32 cellular contexts compared by ENCODE assay signal in the genomic region with DNA sequence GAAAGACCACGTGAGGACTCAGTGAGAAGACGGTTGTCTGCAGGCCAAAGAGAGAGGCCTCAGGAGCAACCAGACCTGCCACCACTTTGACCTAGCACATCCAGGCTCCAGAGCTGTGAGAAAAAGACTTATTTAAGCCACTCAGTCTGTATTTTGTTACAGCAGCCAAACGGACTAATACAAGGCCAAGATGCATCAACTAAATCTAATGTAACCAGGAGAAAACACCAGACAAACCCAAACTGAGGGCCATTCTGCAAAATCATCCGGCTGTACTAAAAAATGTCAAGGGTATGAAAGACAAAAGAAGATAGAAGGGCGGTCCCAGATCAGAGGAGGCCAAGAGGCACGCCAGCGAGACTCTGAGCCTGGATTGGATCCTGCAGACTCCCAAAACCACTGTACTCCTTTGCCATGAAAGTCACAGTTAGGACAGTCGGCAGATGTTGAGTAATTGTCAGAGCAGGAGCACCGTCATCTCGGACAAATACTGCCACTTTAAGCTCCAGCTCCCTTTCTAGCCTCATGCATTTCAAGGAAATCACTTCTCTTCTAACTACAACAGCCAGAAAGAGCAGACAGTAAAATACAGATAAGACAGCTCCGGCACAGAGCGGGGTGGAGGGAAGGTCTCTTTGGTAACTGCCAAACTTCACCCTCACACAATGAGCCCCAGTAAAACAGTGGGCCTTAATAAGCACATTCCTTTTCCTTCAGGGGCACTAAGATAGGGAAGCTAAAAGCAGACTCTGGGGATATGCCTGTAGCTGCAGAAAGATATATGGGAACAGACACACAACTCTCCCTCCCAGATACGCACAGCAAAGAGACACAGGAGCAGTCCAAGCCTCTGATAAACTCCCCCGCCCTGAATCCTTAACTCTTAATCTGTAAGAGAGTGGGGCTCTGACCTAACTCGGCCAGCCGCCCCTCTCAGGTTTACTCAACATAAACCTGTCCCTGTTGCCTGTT. TPM values are rescaled to one million over a fixed set of nuclear protein-coding genes. Genes with fewer than 3 reads are reported as not detected.
DNase-seq lines count a peak whose midpoint lies in the region; ATAC-seq, FAIRE-seq and TF ChIP-seq lines count a peak whose summit lies in the region.
"Had no signal": no experiment of that assay in that cellular context is flagged by ENCODE, and none has a peak within 500 bp of the region (broad histone marks: within the 10 kb centered on the region; RNA-seq: fewer than 3 reads in every experiment).

No MANE protein-coding gene starts in this region.

- peak overlapping the region; percentile 35; the same call in 1 of the 2 replicates for H2AFZ ChIP-seq in K562 (ENCODE audit: low read depth, low read length)

- H3K36me3 ChIP-seq in K562 (ENCODE audit: control insufficient read depth, insufficient read depth, low read length) (no peaks in the 10 kb centered on the region), esophagus squamous epithelium (no peaks in the 10 kb centered on the region)
- H3K36me3 ChIP-seq: esophagus muscularis mucosa, upper lobe of left lung had no signal

- 0 out of 2 replicates have a peak overlapping the region, but pooled peaks have one; percentile 1 for H3K4me3 ChIP-seq in K562
- no peak overlapping the region for H3K4me3 ChIP-seq in esophagus squamous epithelium
- H3K4me3 ChIP-seq: esophagus muscularis mucosa, upper lobe of left lung had no signal

- H3K4me1 ChIP-seq in K562 (replicated peaks in 1 of 2; ENCODE audit: control insufficient read depth in 2 of 2, insufficient read depth in 2 of 2, low read length in 2 of 2): peaks cover 26 to 29% of the 10 kb centered on the region in 2 experiments
- no peaks in the 10 kb centered on the region for H3K4me1 ChIP-seq in esophagus squamous epithelium
- H3K4me1 ChIP-seq: esophagus muscularis mucosa, upper lobe of left lung had no signal

- no peaks in the 10 kb centered on the region for H3K27me3 ChIP-seq in K562 (ENCODE audit: control insufficient read depth in 2 of 2, insufficient read depth in 2 of 2, low read length in 2 of 2)
- H3K27me3 ChIP-seq in esophagus squamous epithelium: no peaks in the 10 kb centered on the region
- H3K27me3 ChIP-seq: esophagus muscularis mucosa, upper lobe of left lung had no signal

- no peak for TF ChIP-seq POLR2A in K562 (conservative IDR thresholded peaks at IDR 0.05)
- no peak for TF ChIP-seq POLR2A in esophagus squamous epithelium (IDR thresholded peaks at IDR 0.05)

- POLR2A ChIA-PET in K562 (lab: Yijun Ruan, JAX): interaction anchor here (0.6 to 1.6 kb wide), 5 partner anchors 9 to 893 kb away, joined by 3 to 7 read pairs (median 4); a partner anchor contains a TSS

- peak; percentile 91 for FAIRE-seq in K562 (lab: Jason Lieb, UNC)
- FAIRE-seq: D721Med, frontal cortex, GM18507, TTC549 had no signal

- ATAC-seq in K562 (peak; percentile 71), sciatic nerve (no peak), GM19035 (IDR thresholded peaks at IDR 0.05; ENCODE audit: unreplicated experiment) (no peak), HG02981 (IDR thresholded peaks at IDR 0.05; ENCODE audit: unreplicated experiment) (no peak)

- H3K27ac ChIP-seq in K562 (ENCODE audit: extremely low read depth, low read depth, low read length) (peak overlapping the region; percentile 20), esophagus squamous epithelium (no peak overlapping the region)
- H3K27ac ChIP-seq: 22Rv1, esophagus muscularis mucosa, HL-60, upper lobe of left lung had no signal

- H3K79me2 ChIP-seq in K562 (ENCODE audit: control insufficient read depth, insufficient read depth, low read length): no peaks in the 10 kb centered on the region

- peak overlapping the region; percentile 8 to 22; a peak in 3 of 4 replicates for H3K9ac ChIP-seq in K562 (ENCODE audit: insufficient read depth in 1 of 2, low read depth in 2 of 2, low read length in 2 of 2)

- H3K9me1 ChIP-seq in K562 (ENCODE audit: control insufficient read depth, insufficient read depth, low read length): no peaks in the 10 kb centered on the region

- CTCF ChIA-PET in K562 (lab: Yijun Ruan, JAX; ENCODE audit: low intra/inter-chr PET ratio): no interaction called here

- TF ChIP-seq CTCF in K562 (IDR thresholded peaks at IDR 0.05 in 2 of 3, conservative IDR thresholded peaks at IDR 0.05 in 1 of 3; ENCODE audit: insufficient read depth in 2 of 3, low read depth in 1 of 3, low read length in 3 of 3): no peak
- no peak for TF ChIP-seq CTCF in esophagus squamous epithelium (IDR thresholded peaks at IDR 0.05)

- H3K4me2 ChIP-seq in K562 (ENCODE audit: insufficient read depth, low read length): peak overlapping the region; percentile 71

- intact Hi-C loops in K562 (cut with micrococcal nuclease): loop anchor here (2.0 kb wide), 1 partner anchor 51 kb away; a partner anchor contains a TSS
- intact Hi-C loops in sciatic nerve (cut with DNase I): no loop called here
- intact Hi-C loops in esophagus squamous epithelium (cut with DNase I): no loop called here

- WGBS in K562 (ENCODE audit: insufficient coverage, low coverage, missing lambda C conversion rate): 6% methylated on average over 16 of the region's 16 CpGs
- WGBS in esophagus squamous epithelium, 2 donors: 76 to 80% methylated on average over 16 of the region's 16 CpGs

- no peak for TF ChIP-seq RAD21 in K562 (CRISPR knock-in tag; conservative IDR thresholded peaks at IDR 0.05 in 1 of 2, IDR thresholded peaks at IDR 0.05 in 1 of 2)

- no peaks in the 10 kb centered on the region; the same call in 1 of the 2 replicates for H4K20me1 ChIP-seq in K562 (replicated peaks; ENCODE audit: control insufficient read depth, insufficient read depth, low read length)

- H3K9me3 ChIP-seq in K562 (replicated peaks; ENCODE audit: control insufficient read depth, insufficient read depth, low read depth, low read length): no peaks in the 10 kb centered on the region
- no peaks in the 10 kb centered on the region for H3K9me3 ChIP-seq in esophagus squamous epithelium
- H3K9me3 ChIP-seq: esophagus muscularis mucosa, upper lobe of left lung had no signal

- peak; percentile 29; the same call in 1 of the 2 replicates for TF ChIP-seq EP300 in K562 (IDR thresholded peaks at IDR 0.05; ENCODE audit: low read length)

- DNase-seq in activated CD8-positive, alpha-beta memory T cell treated with anti-CD3 and anti-CD28 coated beads for 24 hours: peak; percentile 3
- DNase-seq in activated CD8-positive, alpha-beta memory T cell treated with anti-CD3 and anti-CD28 coated beads, Interleukin-2, amount 50 U/mL, for 4 hours: no peak
- DNase-seq in NCI-H69 (lab: John Stamatoyannopoulos, UW): peak; percentile 19
- peak in 2 of 4 experiments; percentile 55 to 83 for DNase-seq in K562 (ENCODE audit: extremely low read depth in 1 of 4, low spot score in 3 of 4)
- DNase-seq in sciatic nerve (ENCODE audit: low spot score): peak; percentile 21
- no peak for DNase-seq in esophagus squamous epithelium (lab: John Stamatoyannopoulos, UW)
- DNase-seq: activated CD4-positive, alpha-beta T cell treated with anti-CD3 and anti-CD28 coated beads for 4 hours; activated naive CD4-positive, alpha-beta T cell treated with anti-CD3 and anti-CD28 coated beads for 36 hours; activated T-cell treated with anti-CD3 and anti-CD28 coated beads, Interleukin-2, amount 50 U/mL, for 48 hours; anterior cingulate cortex; central memory CD4-positive, alpha-beta T cell; endodermal cell; Kasumi-1; mammary epithelial cell; MV-4-11; NCI-H146; NCI-H2107; NCI-H774; stimulated activated CD4-positive, alpha-beta T cell treated with anti-CD3 and anti-CD28 coated beads, Interleukin-2, amount 100 ng/mL, for 48 hours; T-cell had no signal

- in situ Hi-C loops in K562 (cut with MboI): no loop called here

- BruUV-seq in K562 (replicated peaks; lab: Mats Ljungman, UMichigan): no TSS peak

RNA-seq across cellular contexts. Expression of a gene that starts 3.5 kb away (rescaled TPM):
- not detected in 2 replicates for total RNA-seq in K562 (2011; cell fraction: chromatin; rRNA removed; ENCODE audit: low replicate concordance)
- not detected in 2 replicates for total RNA-seq in K562 (2011; cell fraction: nucleolus; rRNA removed)
- not detected in 2 replicates for total RNA-seq in K562 (2011; cell fraction: nucleoplasm; rRNA removed)
- total RNA-seq in K562 (2014; rRNA removed) (not detected in 2 replicates), K562 (2014; rRNA removed; fragmentation: Illumina TruSeq; extraction: Trizol) (not detected in 2 replicates), K562 (2015; rRNA removed; fragmentation: Illumina TruSeq; extraction: Trizol) (not detected in 2 replicates), K562 (2021) (not detected in 2 replicates), sciatic nerve (0.85 TPM), esophagus squamous epithelium (not detected)
- polyA plus RNA-seq in K562 (2011; rRNA removed) (0.11 and 0.12 TPM in 2 replicates), K562 (2014; fragmentation: Illumina TruSeq; extraction: Trizol) (not detected in 2 replicates), K562 (2014; fragmentation: Nextera tagmentation; extraction: Ambion mirVana) (not detected), K562 (2014; rRNA removed) (0.15 TPM in 1 of 2 replicates, not detected in the other)
- 0.04 and 0.66 TPM in 2 replicates for polyA plus RNA-seq in K562 (2011; cell fraction: cytosol; rRNA removed)
- 0.70 and 0.72 TPM in 2 replicates for polyA plus RNA-seq in K562 (2011; cell fraction: nucleus; rRNA removed)
- polyA plus RNA-seq in K562 (2012): 0.08 TPM in 1 of 2 replicates, not detected in the other
- not detected in 2 replicates for polyA minus RNA-seq in K562 (2011; rRNA and poly(A)+ RNA removed)
- not detected in 2 replicates for polyA minus RNA-seq in K562 (2011; cell fraction: cytosol; rRNA and poly(A)+ RNA removed)
- 0.56 TPM in 1 of 2 replicates, not detected in the other for polyA minus RNA-seq in K562 (2011; cell fraction: nucleus; rRNA and poly(A)+ RNA removed)
- total RNA-seq: activated naive CD4-positive, alpha-beta T cell treated with anti-CD3 and anti-CD28 coated beads for 36 hours; endodermal cell; frontal cortex; mammary epithelial cell; SK-MEL-5; upper lobe of left lung had no signal
- polyA plus RNA-seq: mammary epithelial cell had no signal

RNA-seq across cellular contexts. Expression of a gene that starts 8.1 kb away (rescaled TPM):
- total RNA-seq in K562 (2011; cell fraction: chromatin; rRNA removed; ENCODE audit: low replicate concordance): 3.5 and 11.1 TPM in 2 replicates
- total RNA-seq in K562 (2011; cell fraction: nucleolus; rRNA removed): 9.9 and 14.3 TPM in 2 replicates
- 7.9 and 10.4 TPM in 2 replicates for total RNA-seq in K562 (2011; cell fraction: nucleoplasm; rRNA removed)
- 1.9 and 2.5 TPM in 2 replicates for total RNA-seq in K562 (2014; rRNA removed)
- total RNA-seq in K562 (2014; rRNA removed; fragmentation: Illumina TruSeq; extraction: Trizol): 0.64 and 0.80 TPM in 2 replicates
- total RNA-seq in K562 (2015; rRNA removed; fragmentation: Illumina TruSeq; extraction: Trizol): 0.87 and 1.1 TPM in 2 replicates
- total RNA-seq in K562 (2021): 2.6 and 3.0 TPM in 2 replicates
- polyA plus RNA-seq in K562 (2011; rRNA removed): 1.7 and 1.9 TPM in 2 replicates
- polyA plus RNA-seq in K562 (2011; cell fraction: cytosol; rRNA removed): 1.8 and 5.9 TPM in 2 replicates
- 2.1 and 3.4 TPM in 2 replicates for polyA plus RNA-seq in K562 (2011; cell fraction: nucleus; rRNA removed)
- polyA plus RNA-seq in K562 (2012): 5.2 and 7.0 TPM in 2 replicates
- 1.6 TPM in 2 replicates for polyA plus RNA-seq in K562 (2014; fragmentation: Illumina TruSeq; extraction: Trizol)
- under 1 TPM; 0.51 to 0.55 TPM for polyA plus RNA-seq in K562 (2014; fragmentation: Nextera tagmentation; extraction: Ambion mirVana)
- polyA plus RNA-seq in K562 (2014; rRNA removed): 0.82 and 1.9 TPM in 2 replicates
- polyA minus RNA-seq in K562 (2011; rRNA and poly(A)+ RNA removed): 2.3 and 3.8 TPM in 2 replicates
- 3.7 and 4.8 TPM in 2 replicates for polyA minus RNA-seq in K562 (2011; cell fraction: cytosol; rRNA and poly(A)+ RNA removed)
- 2.3 and 2.7 TPM in 2 replicates for polyA minus RNA-seq in K562 (2011; cell fraction: nucleus; rRNA and poly(A)+ RNA removed)
- total RNA-seq in sciatic nerve: 1.1 TPM
- 1 to 10 TPM in 1 of 4 donors, under 1 TPM in 2, not detected in 1; 0.31 to 2.7 (median 0.85) TPM for total RNA-seq in esophagus squamous epithelium
- total RNA-seq: mammary epithelial cell, RPMI7951, SK-MEL-5 had no signal

RNA-seq across cellular contexts. Expression of a gene that starts 21.9 kb away (rescaled TPM):
- 6.7 and 23.4 TPM in 2 replicates for total RNA-seq in K562 (2011; cell fraction: chromatin; rRNA removed; ENCODE audit: low replicate concordance)
- total RNA-seq in K562 (2011; cell fraction: nucleolus; rRNA removed): 23.4 and 23.5 TPM in 2 replicates
- 19.3 and 27.0 TPM in 2 replicates for total RNA-seq in K562 (2011; cell fraction: nucleoplasm; rRNA removed)
- total RNA-seq in K562 (2014; rRNA removed): 85.1 and 104 TPM in 2 replicates
- total RNA-seq in K562 (2014; rRNA removed; fragmentation: Illumina TruSeq; extraction: Trizol): 7.3 and 8.6 TPM in 2 replicates
- 19.8 and 23.1 TPM in 2 replicates for total RNA-seq in K562 (2015; rRNA removed; fragmentation: Illumina TruSeq; extraction: Trizol)
- 102 and 114 TPM in 2 replicates for total RNA-seq in K562 (2021)
- 25.2 and 34.9 TPM in 2 replicates for polyA plus RNA-seq in K562 (2011; rRNA removed)
- polyA plus RNA-seq in K562 (2011; cell fraction: cytosol; rRNA removed): 24.0 and 47.9 TPM in 2 replicates
- 132 and 234 TPM in 2 replicates for polyA plus RNA-seq in K562 (2011; cell fraction: nucleus; rRNA removed)
- 34.4 and 105 TPM in 2 replicates for polyA plus RNA-seq in K562 (2012)
- 90.5 and 97.8 TPM in 2 replicates for polyA plus RNA-seq in K562 (2014; fragmentation: Illumina TruSeq; extraction: Trizol)
- polyA plus RNA-seq in K562 (2014; fragmentation: Nextera tagmentation; extraction: Ambion mirVana): 1 to 10 TPM; 4.6 to 6.4 TPM
- 76.8 and 80.6 TPM in 2 replicates for polyA plus RNA-seq in K562 (2014; rRNA removed)
- 13.3 and 14.0 TPM in 2 replicates for polyA minus RNA-seq in K562 (2011; rRNA and poly(A)+ RNA removed)
- polyA minus RNA-seq in K562 (2011; cell fraction: cytosol; rRNA and poly(A)+ RNA removed): 18.8 and 22.2 TPM in 2 replicates
- polyA minus RNA-seq in K562 (2011; cell fraction: nucleus; rRNA and poly(A)+ RNA removed): 28.7 and 29.6 TPM in 2 replicates
- total RNA-seq in sciatic nerve: 16.5 TPM
- 10 to 100 TPM; 11.8 to 38.0 (median 24.4) TPM for total RNA-seq in esophagus squamous epithelium

RNA-seq across cellular contexts. Expression of a gene that starts 42.5 kb away (rescaled TPM):
- total RNA-seq in K562 (2011; cell fraction: chromatin; rRNA removed; ENCODE audit: low replicate concordance): 44.6 and 81.5 TPM in 2 replicates
- total RNA-seq in K562 (2011; cell fraction: nucleolus; rRNA removed): 57.1 and 61.7 TPM in 2 replicates
- total RNA-seq in K562 (2011; cell fraction: nucleoplasm; rRNA removed): 54.4 and 88.4 TPM in 2 replicates
- 93.5 and 122 TPM in 2 replicates for total RNA-seq in K562 (2014; rRNA removed)
- total RNA-seq in K562 (2014; rRNA removed; fragmentation: Illumina TruSeq; extraction: Trizol): 58.4 and 68.0 TPM in 2 replicates
- 84.9 and 89.6 TPM in 2 replicates for total RNA-seq in K562 (2015; rRNA removed; fragmentation: Illumina TruSeq; extraction: Trizol)
- total RNA-seq in K562 (2021): 193 and 208 TPM in 2 replicates
- 31.5 and 61.8 TPM in 2 replicates for polyA plus RNA-seq in K562 (2011; rRNA removed)
- 40.2 and 96.7 TPM in 2 replicates for polyA plus RNA-seq in K562 (2011; cell fraction: cytosol; rRNA removed)
- 41.7 and 70.4 TPM in 2 replicates for polyA plus RNA-seq in K562 (2011; cell fraction: nucleus; rRNA removed)
- 146 and 194 TPM in 2 replicates for polyA plus RNA-seq in K562 (2012)
- 212 and 213 TPM in 2 replicates for polyA plus RNA-seq in K562 (2014; fragmentation: Illumina TruSeq; extraction: Trizol)
- 10 to 100 TPM in 1 of 2 experiments, 1 to 10 TPM in 1; 9.4 to 16.5 TPM for polyA plus RNA-seq in K562 (2014; fragmentation: Nextera tagmentation; extraction: Ambion mirVana)
- polyA plus RNA-seq in K562 (2014; rRNA removed): 73.1 and 73.2 TPM in 2 replicates
- polyA minus RNA-seq in K562 (2011; rRNA and poly(A)+ RNA removed): 23.9 and 28.7 TPM in 2 replicates
- 53.3 and 75.9 TPM in 2 replicates for polyA minus RNA-seq in K562 (2011; cell fraction: cytosol; rRNA and poly(A)+ RNA removed)
- 41.1 and 43.4 TPM in 2 replicates for polyA minus RNA-seq in K562 (2011; cell fraction: nucleus; rRNA and poly(A)+ RNA removed)
- total RNA-seq in sciatic nerve: 50.7 TPM
- 10 to 100 TPM; 65.0 to 90.2 (median 84.1) TPM for total RNA-seq in esophagus squamous epithelium

RNA-seq across cellular contexts. Expression of a gene that starts 50.1 kb away (rescaled TPM):
- total RNA-seq in K562 (2011; cell fraction: chromatin; rRNA removed; ENCODE audit: low replicate concordance): 15.1 and 39.4 TPM in 2 replicates
- 48.2 and 68.0 TPM in 2 replicates for total RNA-seq in K562 (2011; cell fraction: nucleolus; rRNA removed)
- total RNA-seq in K562 (2011; cell fraction: nucleoplasm; rRNA removed): 65.5 and 90.9 TPM in 2 replicates
- total RNA-seq in K562 (2014; rRNA removed): 26.8 and 48.2 TPM in 2 replicates
- total RNA-seq in K562 (2014; rRNA removed; fragmentation: Illumina TruSeq; extraction: Trizol): 23.3 and 30.5 TPM in 2 replicates
- 31.3 and 32.7 TPM in 2 replicates for total RNA-seq in K562 (2015; rRNA removed; fragmentation: Illumina TruSeq; extraction: Trizol)
- total RNA-seq in K562 (2021): 69.8 and 79.0 TPM in 2 replicates
- 16.2 and 24.9 TPM in 2 replicates for polyA plus RNA-seq in K562 (2011; rRNA removed)
- polyA plus RNA-seq in K562 (2011; cell fraction: cytosol; rRNA removed): 21.6 and 39.6 TPM in 2 replicates
- 16.5 and 20.7 TPM in 2 replicates for polyA plus RNA-seq in K562 (2011; cell fraction: nucleus; rRNA removed)
- polyA plus RNA-seq in K562 (2012): 43.2 and 51.4 TPM in 2 replicates
- polyA plus RNA-seq in K562 (2014; fragmentation: Illumina TruSeq; extraction: Trizol): 71.3 and 83.1 TPM in 2 replicates
- polyA plus RNA-seq in K562 (2014; fragmentation: Nextera tagmentation; extraction: Ambion mirVana): 10 to 100 TPM in 1 of 2 experiments, 1 to 10 TPM in 1; 9.2 to 18.3 TPM
- 31.7 and 44.0 TPM in 2 replicates for polyA plus RNA-seq in K562 (2014; rRNA removed)
- polyA minus RNA-seq in K562 (2011; rRNA and poly(A)+ RNA removed): 10.7 and 12.1 TPM in 2 replicates
- polyA minus RNA-seq in K562 (2011; cell fraction: cytosol; rRNA and poly(A)+ RNA removed): 20.4 and 24.0 TPM in 2 replicates
- 5.5 and 8.0 TPM in 2 replicates for polyA minus RNA-seq in K562 (2011; cell fraction: nucleus; rRNA and poly(A)+ RNA removed)
- 128 TPM for total RNA-seq in sciatic nerve
- total RNA-seq in esophagus squamous epithelium: 100 to 1,000 TPM in 1 of 4 donors, 10 to 100 TPM in 3; 66.7 to 115 (median 89.0) TPM

Comparison
In these comparisons a context has a peak if more than half of its experiments do, and no peak if none do; other contexts are left out.
1. DNase-seq: peak in activated CD8-positive, alpha-beta memory T cell treated with anti-CD3 and anti-CD28 coated beads for 24 hours (single experiment), NCI-H69 (single experiment) and sciatic nerve (single experiment); none in activated CD8-positive, alpha-beta memory T cell treated with anti-CD3 and anti-CD28 coated beads, Interleukin-2, amount 50 U/mL, for 4 hours (single experiment) and esophagus squamous epithelium (single experiment).